Comparison of ENCODE assay signal across 1 cellular context in genomic region chr10:104231784-104232612, GRCh38.
TF ChIP-seq lines count a peak whose summit lies in the region.

Gene CFAP43, minus strand, starts transcription at chr10:104232364. Its CDS starts 118 bp downstream, at chr10:104232246.

TF ChIP-seq in HepG2, 621 proteins besides CTCF, POLR2A, EP300 and RAD21 (continued from another document and continues in another):
- TF ChIP-seq LRRFIP1 (CRISPR knock-in tag; conservative IDR thresholded peaks at IDR 0.05) (no peak), ZNF382 (CRISPR knock-in tag; IDR thresholded peaks at IDR 0.05; ENCODE audit: borderline replicate concordance) (no peak), ZNF10 (CRISPR knock-in tag; IDR thresholded peaks at IDR 0.05; ENCODE audit: borderline replicate concordance, low read depth) (no peak), IRF1 (CRISPR knock-in tag; IDR thresholded peaks at IDR 0.05; ENCODE audit: low read depth) (no peak), ZEB1 (IDR thresholded peaks at IDR 0.05; ENCODE audit: insufficient replicate concordance, low read depth) (no peak), MYNN (CRISPR knock-in tag; IDR thresholded peaks at IDR 0.05; ENCODE audit: low read depth) (no peak), ZNF720 (CRISPR knock-in tag; IDR thresholded peaks at IDR 0.05) (no peak), ZBTB8A (CRISPR knock-in tag; IDR thresholded peaks at IDR 0.05; ENCODE audit: borderline replicate concordance, low read depth) (no peak), DNMT1 (CRISPR knock-in tag; IDR thresholded peaks at IDR 0.05) (no peak), ZFP36L2 (CRISPR knock-in tag; IDR thresholded peaks at IDR 0.05) (no peak), SIN3A (IDR thresholded peaks at IDR 0.05; ENCODE audit: borderline replicate concordance, low read depth, low read length) (peak; percentile 99), CERS6 (CRISPR knock-in tag; IDR thresholded peaks at IDR 0.05) (no peak), MATR3 (CRISPR knock-in tag; IDR thresholded peaks at IDR 0.05) (no peak), NCOR1 (IDR thresholded peaks at IDR 0.05; ENCODE audit: borderline replicate concordance, low read length) (no peak), ZSCAN21 (CRISPR knock-in tag; IDR thresholded peaks at IDR 0.05; ENCODE audit: borderline replicate concordance) (no peak), MXD3 (CRISPR knock-in tag; IDR thresholded peaks at IDR 0.05) (peak; percentile 74), ZFAT (CRISPR knock-in tag; conservative IDR thresholded peaks at IDR 0.05) (no peak), ZNF703 (CRISPR knock-in tag; IDR thresholded peaks at IDR 0.05; ENCODE audit: borderline replicate concordance) (no peak), HCFC1 (IDR thresholded peaks at IDR 0.05; ENCODE audit: low read depth, low read length) (no peak), MTF2 (CRISPR knock-in tag; IDR thresholded peaks at IDR 0.05; ENCODE audit: borderline replicate concordance) (no peak), REL (CRISPR knock-in tag; conservative IDR thresholded peaks at IDR 0.05) (peak; percentile 87), ZNF430 (CRISPR knock-in tag; IDR thresholded peaks at IDR 0.05) (no peak), NFE2 (CRISPR knock-in tag; IDR thresholded peaks at IDR 0.05) (no peak), SAP130 (CRISPR knock-in tag; IDR thresholded peaks at IDR 0.05; ENCODE audit: low read depth) (peak; percentile 100), THAP11 (CRISPR knock-in tag; IDR thresholded peaks at IDR 0.05) (peak; percentile 75), MXI1 (IDR thresholded peaks at IDR 0.05; ENCODE audit: borderline replicate concordance, low read depth, low read length) (peak; percentile 99), RNF219 (CRISPR knock-in tag; IDR thresholded peaks at IDR 0.05) (no peak), ZNF232 (CRISPR knock-in tag; IDR thresholded peaks at IDR 0.05; ENCODE audit: borderline replicate concordance) (no peak), IKZF5 (CRISPR knock-in tag; IDR thresholded peaks at IDR 0.05) (peak; percentile 70), PLSCR1 (CRISPR knock-in tag; IDR thresholded peaks at IDR 0.05; ENCODE audit: borderline replicate concordance) (no peak), PHF21A (CRISPR knock-in tag; IDR thresholded peaks at IDR 0.05) (peak; percentile 65; the same call in 1 of the 2 replicates), ZNF414 (CRISPR knock-in tag; IDR thresholded peaks at IDR 0.05) (no peak), SMARCC2 (IDR thresholded peaks at IDR 0.05) (no peak), CHCHD3 (CRISPR knock-in tag; IDR thresholded peaks at IDR 0.05) (no peak), ZNF776 (CRISPR knock-in tag; IDR thresholded peaks at IDR 0.05) (no peak; the same call in 1 of the 2 replicates), ZNF263 (CRISPR knock-in tag; IDR thresholded peaks at IDR 0.05) (peak; percentile 13; the same call in 1 of the 2 replicates), SOX6 (IDR thresholded peaks at IDR 0.05) (no peak), SOX6 (CRISPR knock-in tag; IDR thresholded peaks at IDR 0.05) (peak; percentile 77), NFIB (CRISPR knock-in tag; IDR thresholded peaks at IDR 0.05; ENCODE audit: borderline replicate concordance) (no peak), TIGD3 (CRISPR knock-in tag; IDR thresholded peaks at IDR 0.05; ENCODE audit: borderline replicate concordance) (no peak; the same call in 1 of the 2 replicates), ZNF441 (CRISPR knock-in tag; IDR thresholded peaks at IDR 0.05; ENCODE audit: borderline replicate concordance) (0 out of 2 replicates have a peak, but pooled peaks have one; percentile 7), MXD4 (CRISPR knock-in tag; IDR thresholded peaks at IDR 0.05) (peak; percentile 94), FOXJ3 (CRISPR knock-in tag; IDR thresholded peaks at IDR 0.05; ENCODE audit: borderline replicate concordance) (peak; percentile 88), CSRNP1 (CRISPR knock-in tag; IDR thresholded peaks at IDR 0.05) (peak; percentile 82; the same call in 1 of the 2 replicates), ZBTB7B (CRISPR knock-in tag; IDR thresholded peaks at IDR 0.05) (no peak; the same call in 1 of the 2 replicates), ZNF589 (CRISPR knock-in tag; conservative IDR thresholded peaks at IDR 0.05) (peak; percentile 87), HNRNPH1 (optimal IDR thresholded peaks at IDR 0.05; ENCODE audit: low read depth, low read length) (no peak)
- TF ChIP-seq, protein P1, sequence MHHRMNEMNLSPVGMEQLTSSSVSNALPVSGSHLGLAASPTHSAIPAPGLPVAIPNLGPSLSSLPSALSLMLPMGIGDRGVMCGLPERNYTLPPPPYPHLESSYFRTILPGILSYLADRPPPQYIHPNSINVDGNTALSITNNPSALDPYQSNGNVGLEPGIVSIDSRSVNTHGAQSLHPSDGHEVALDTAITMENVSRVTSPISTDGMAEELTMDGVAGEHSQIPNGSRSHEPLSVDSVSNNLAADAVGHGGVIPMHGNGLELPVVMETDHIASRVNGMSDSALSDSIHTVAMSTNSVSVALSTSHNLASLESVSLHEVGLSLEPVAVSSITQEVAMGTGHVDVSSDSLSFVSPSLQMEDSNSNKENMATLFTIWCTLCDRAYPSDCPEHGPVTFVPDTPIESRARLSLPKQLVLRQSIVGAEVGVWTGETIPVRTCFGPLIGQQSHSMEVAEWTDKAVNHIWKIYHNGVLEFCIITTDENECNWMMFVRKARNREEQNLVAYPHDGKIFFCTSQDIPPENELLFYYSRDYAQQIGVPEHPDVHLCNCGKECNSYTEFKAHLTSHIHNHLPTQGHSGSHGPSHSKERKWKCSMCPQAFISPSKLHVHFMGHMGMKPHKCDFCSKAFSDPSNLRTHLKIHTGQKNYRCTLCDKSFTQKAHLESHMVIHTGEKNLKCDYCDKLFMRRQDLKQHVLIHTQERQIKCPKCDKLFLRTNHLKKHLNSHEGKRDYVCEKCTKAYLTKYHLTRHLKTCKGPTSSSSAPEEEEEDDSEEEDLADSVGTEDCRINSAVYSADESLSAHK (CRISPR knock-in tag; IDR thresholded peaks at IDR 0.05; ENCODE audit: borderline replicate concordance), result no peak
- TF ChIP-seq, protein P2, sequence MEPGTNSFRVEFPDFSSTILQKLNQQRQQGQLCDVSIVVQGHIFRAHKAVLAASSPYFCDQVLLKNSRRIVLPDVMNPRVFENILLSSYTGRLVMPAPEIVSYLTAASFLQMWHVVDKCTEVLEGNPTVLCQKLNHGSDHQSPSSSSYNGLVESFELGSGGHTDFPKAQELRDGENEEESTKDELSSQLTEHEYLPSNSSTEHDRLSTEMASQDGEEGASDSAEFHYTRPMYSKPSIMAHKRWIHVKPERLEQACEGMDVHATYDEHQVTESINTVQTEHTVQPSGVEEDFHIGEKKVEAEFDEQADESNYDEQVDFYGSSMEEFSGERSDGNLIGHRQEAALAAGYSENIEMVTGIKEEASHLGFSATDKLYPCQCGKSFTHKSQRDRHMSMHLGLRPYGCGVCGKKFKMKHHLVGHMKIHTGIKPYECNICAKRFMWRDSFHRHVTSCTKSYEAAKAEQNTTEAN (CRISPR knock-in tag; conservative IDR thresholded peaks at IDR 0.05), result peak; percentile 34; the same call in 1 of the 2 replicates
- TF ChIP-seq, protein P3, sequence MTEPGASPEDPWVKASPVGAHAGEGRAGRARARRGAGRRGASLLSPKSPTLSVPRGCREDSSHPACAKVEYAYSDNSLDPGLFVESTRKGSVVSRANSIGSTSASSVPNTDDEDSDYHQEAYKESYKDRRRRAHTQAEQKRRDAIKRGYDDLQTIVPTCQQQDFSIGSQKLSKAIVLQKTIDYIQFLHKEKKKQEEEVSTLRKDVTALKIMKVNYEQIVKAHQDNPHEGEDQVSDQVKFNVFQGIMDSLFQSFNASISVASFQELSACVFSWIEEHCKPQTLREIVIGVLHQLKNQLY (CRISPR knock-in tag; IDR thresholded peaks at IDR 0.05), result no peak
